Comparison of ENCODE assay signal across 8 cellular contexts in the genomic region with DNA sequence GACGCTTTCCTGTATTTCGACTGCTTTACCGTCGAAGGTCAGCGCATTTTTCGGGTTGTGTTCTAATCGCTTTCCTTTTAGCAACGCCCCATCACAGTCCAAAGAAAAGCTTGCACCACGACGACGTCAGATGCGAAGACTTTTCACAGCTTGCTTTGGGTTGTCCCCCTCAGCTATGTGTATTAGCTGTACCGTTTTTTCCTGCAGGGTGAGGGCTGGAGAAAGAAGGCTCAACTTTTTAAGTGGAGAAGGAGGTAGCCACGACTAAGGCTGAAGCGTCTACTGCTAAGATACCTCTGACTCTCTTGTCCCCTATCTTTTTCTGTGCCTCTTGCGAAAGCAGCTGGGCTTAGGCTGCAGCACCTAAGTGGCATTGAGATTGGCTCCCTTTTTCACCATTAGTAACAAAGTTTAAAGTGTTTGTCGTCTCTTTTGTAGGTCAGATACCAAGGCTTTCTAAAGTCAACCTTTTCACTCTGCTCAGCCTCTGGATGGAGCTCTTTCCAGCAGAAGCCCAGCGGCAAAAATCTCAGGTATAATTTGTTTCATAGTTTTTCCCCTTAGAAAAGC. TPM values are rescaled to one million over a fixed set of nuclear protein-coding genes. Genes with fewer than 3 reads are reported as not detected.
DNase-seq lines count a peak whose midpoint lies in the region; ATAC-seq, FAIRE-seq and TF ChIP-seq lines count a peak whose summit lies in the region.

No MANE protein-coding gene starts in this region.

- intact Hi-C loops in pancreas (cut with DNase I): no loop called here

- WGBS in pancreas, 2 donors: 1% methylated on average over 18 of the region's 18 CpGs

- DNase-seq in A172 (ENCODE audit: low spot score): peak; percentile 2
- peak; percentile 3 for DNase-seq in activated T-cell treated with anti-CD3 and anti-CD28 coated beads for 48 hours (ENCODE audit: low read depth)
- peak; percentile 8 for DNase-seq in glomerular visceral epithelial cell (ENCODE audit: extremely low spot score)
- DNase-seq in pancreas: peak in 1 of 6 donors; percentile 20
- no peak for DNase-seq in MV-4-11 (lab: John Stamatoyannopoulos, UW)
- no peak for DNase-seq in occipital lobe (lab: John Stamatoyannopoulos, UW)

- H3K27ac ChIP-seq in pancreas: peak overlapping the region; percentile 51 to 90 (median 86)

- peak; percentile 13 for ATAC-seq in HG03457 (IDR thresholded peaks at IDR 0.05; ENCODE audit: unreplicated experiment)
- peak; percentile 29 to 49 (median 39) for ATAC-seq in pancreas

- H3K4me1 ChIP-seq in pancreas: peaks cover 4 to 9% (median 7%) of the 10 kb centered on the region in 3 donors

- no peaks in the 10 kb centered on the region for H3K27me3 ChIP-seq in pancreas

- peak overlapping the region; percentile 75 to 91 (median 81) for H3K4me3 ChIP-seq in pancreas

- no peak for FAIRE-seq in pancreas (lab: Jason Lieb, UNC)

- H3K9me3 ChIP-seq in pancreas: no peaks in the 10 kb centered on the region

- TF ChIP-seq CTCF in GM12872 (IDR thresholded peaks at IDR 0.05; ENCODE audit: insufficient read depth, low read depth, low read length) (peak; percentile 12; the same call in 1 of the 3 replicates), pancreas (IDR thresholded peaks at IDR 0.05) (no peak)

- no peaks in the 10 kb centered on the region for H3K36me3 ChIP-seq in pancreas

RNA-seq across cellular contexts. Expression of gene CDADC1, which starts 0.8 kb away (rescaled TPM):
- total RNA-seq in A172 (2014; rRNA removed; shearing (Covaris generic)): 7.0 and 27.1 TPM in 2 replicates
- total RNA-seq in pancreas (1 to 10 TPM; 3.2 to 4.4 (median 3.6) TPM), occipital lobe (14.8 TPM)
- 1 to 10 TPM; 2.5 to 3.7 TPM for polyA plus RNA-seq in pancreas

RNA-seq across cellular contexts. Expression of gene MLNR, which starts 28.4 kb away (rescaled TPM):
- not detected in 2 replicates for total RNA-seq in A172 (2014; rRNA removed; shearing (Covaris generic))
- not detected for total RNA-seq in pancreas
- polyA plus RNA-seq in pancreas: not detected
- not detected for total RNA-seq in occipital lobe

Comparison
In these comparisons a context has a peak if more than half of its experiments do, and no peak if none do; other contexts are left out.
1. DNase-seq: peak in A172 (single experiment), activated T-cell treated with anti-CD3 and anti-CD28 coated beads for 48 hours (single experiment) and glomerular visceral epithelial cell (single experiment); none in MV-4-11 (single experiment) and occipital lobe (single experiment).